In genomic region chrX:4382273-4382672, GRCh38 we compare ENCODE assay signal across 22 cellular contexts.
DNase-seq lines count a peak whose midpoint lies in the region; ATAC-seq and TF ChIP-seq lines count a peak whose summit lies in the region.
"Had no signal": no experiment of that assay in that cellular context is flagged by ENCODE, and none has a peak within 500 bp of the region (broad histone marks: within the 10 kb centered on the region; RNA-seq: fewer than 3 reads in every experiment).

No MANE protein-coding gene starts in this region.

- peaks cover 8% of the 10 kb centered on the region for H3K4me1 Mint-ChIP-seq in endodermal cell
- H3K4me1 Mint-ChIP-seq: CD4-positive, CD25-positive, alpha-beta regulatory T cell had no signal

- H3K27me3 ChIP-seq in HUES48 (ENCODE audit: control insufficient read depth, insufficient read depth, low read length) = no peaks in the 10 kb centered on the region
- no peaks in the 10 kb centered on the region for H3K27me3 ChIP-seq in endodermal cell (ENCODE audit: control insufficient read depth, insufficient read depth, low read length, poor library complexity, severe bottlenecking)
- no peaks in the 10 kb centered on the region for H3K27me3 ChIP-seq in iPS-20b (ENCODE audit: insufficient read depth, low read length)
- H3K27me3 ChIP-seq: BLaER1 had no signal

- H3K4me3 ChIP-seq in HUES48 (ENCODE audit: low read depth, low read length) (peak overlapping the region; percentile 36), endodermal cell (ENCODE audit: low read length) (no peak overlapping the region), iPS-20b (ENCODE audit: low read length) (peak overlapping the region; percentile 29)
- H3K4me3 ChIP-seq: BLaER1, HAP-1 had no signal

- peaks cover 16% of the 10 kb centered on the region for H3K9me3 Mint-ChIP-seq in endodermal cell

- peaks cover 29% of the 10 kb centered on the region for H3K4me1 ChIP-seq in HUES48 (ENCODE audit: control insufficient read depth, insufficient read depth, low read length)
- no peaks in the 10 kb centered on the region for H3K4me1 ChIP-seq in endodermal cell (ENCODE audit: control insufficient read depth, insufficient read depth, low read length)
- H3K4me1 ChIP-seq in iPS-20b (ENCODE audit: insufficient read depth, low read length) = peaks cover 11% of the 10 kb centered on the region; the same call in 1 of the 2 replicates
- H3K4me1 ChIP-seq: BLaER1, HAP-1 had no signal

- peak overlapping the region; percentile 68 for H3K27ac Mint-ChIP-seq in endodermal cell
- H3K27ac Mint-ChIP-seq: CD4-positive, CD25-positive, alpha-beta regulatory T cell; HFFc6 had no signal

- H3K9me3 ChIP-seq in HUES48 (ENCODE audit: control insufficient read depth, insufficient read depth, low read length) (peaks cover 24% of the 10 kb centered on the region; the same call in 1 of the 2 replicates), endodermal cell (ENCODE audit: control insufficient read depth, low read length) (no peaks in the 10 kb centered on the region), iPS-20b (ENCODE audit: insufficient read depth, low read depth, low read length) (no peaks in the 10 kb centered on the region)
- H3K9me3 ChIP-seq: HAP-1 had no signal

- H3K27ac ChIP-seq in HUES48 (ENCODE audit: low read depth, low read length) (peak overlapping the region; percentile 97), endodermal cell (ENCODE audit: low read depth, low read length) (no peak overlapping the region), iPS-20b (ENCODE audit: low read length) (peak overlapping the region; percentile 76)
- H3K27ac ChIP-seq: BLaER1, RWPE1 had no signal

- H3K27me3 Mint-ChIP-seq in endodermal cell (ENCODE audit: insufficient read depth) = no peaks in the 10 kb centered on the region
- H3K27me3 Mint-ChIP-seq: CD4-positive, CD25-positive, alpha-beta regulatory T cell had no signal

- H3K36me3 Mint-ChIP-seq in endodermal cell (ENCODE audit: low read depth) = peaks cover 12% of the 10 kb centered on the region
- H3K36me3 Mint-ChIP-seq: CD4-positive, CD25-positive, alpha-beta regulatory T cell had no signal

- ATAC-seq in GM18519 (IDR thresholded peaks at IDR 0.05; ENCODE audit: low FRiP score, unreplicated experiment) = no peak
- ATAC-seq: HepG2, Panc1 had no signal

- no peak for DNase-seq in endodermal cell
- peak; percentile 3 for DNase-seq in putamen (ENCODE audit: low spot score)
- no peak for DNase-seq in effector CD4-positive, alpha-beta T cell
- DNase-seq in NAMALWA (ENCODE audit: low spot score) = no peak
- DNase-seq: CD4-positive, CD25-positive, alpha-beta regulatory T cell; DMS153; DND-41; HFFc6; Karpas-422; NCI-H1105 treated with DMSO at 0.1 percent for 48 hours; NCI-H2029 treated with DMSO at 0.1 percent for 48 hours; NCI-H2227 treated with DMSO at 0.1 percent for 48 hours; NCI-H526 treated with DMSO at 0.1 percent for 48 hours; SHP77 had no signal

- WGBS in endodermal cell (ENCODE audit: insufficient coverage in 1 of 2, insufficient read length in 1 of 2), 2 experiments = 42% methylated on average over 3 of the region's 3 CpGs; no CpG with 5 or more reads in 1 of the 2 experiments

- peak overlapping the region; percentile 30; the same call in 1 of the 2 replicates for H3K9ac ChIP-seq in HUES48 (ENCODE audit: low read depth, low read length)
- H3K9ac ChIP-seq in endodermal cell (ENCODE audit: extremely low read depth, low read length, poor library complexity, severe bottlenecking) = no peak overlapping the region
- H3K9ac ChIP-seq in iPS-20b (ENCODE audit: low read depth, low read length) = peak overlapping the region; percentile 71; the same call in 1 of the 2 replicates
- H3K9ac ChIP-seq: BLaER1 had no signal

- no peaks in the 10 kb centered on the region for H3K36me3 ChIP-seq in HUES48 (ENCODE audit: control insufficient read depth, insufficient read depth, low read length)
- H3K36me3 ChIP-seq in endodermal cell (ENCODE audit: control insufficient read depth, insufficient read depth, low read length) = no peaks in the 10 kb centered on the region
- H3K36me3 ChIP-seq in iPS-20b (ENCODE audit: insufficient read depth, low read depth, low read length) = no peaks in the 10 kb centered on the region
- H3K36me3 ChIP-seq: BLaER1, HAP-1 had no signal

- no peak for TF ChIP-seq CTCF in endodermal cell (conservative IDR thresholded peaks at IDR 0.05)

- no peak overlapping the region for H3K4me3 Mint-ChIP-seq in endodermal cell
- H3K4me3 Mint-ChIP-seq: CD4-positive, CD25-positive, alpha-beta regulatory T cell; HFFc6 had no signal
